ENCODE assay signal across 22 cellular contexts in genomic region chr22:20226760-20227350, GRCh38. TPM values are rescaled to one million over a fixed set of nuclear protein-coding genes. Genes with fewer than 3 reads are reported as not detected.
A peak's percentile ranks its signal among the peaks of the same experiment; 100 is the strongest.
DNase-seq lines count a peak whose midpoint lies in the region; FAIRE-seq and TF ChIP-seq lines count a peak whose summit lies in the region.
"Had no signal": no experiment of that assay in that cellular context is flagged by ENCODE, and none has a peak within 500 bp of the region (broad histone marks: within the 10 kb centered on the region; RNA-seq: fewer than 3 reads in every experiment).

No MANE protein-coding gene starts in this region.

- H3K4me1 ChIP-seq in HEK293 (ENCODE audit: control insufficient read depth, insufficient read depth, low read length) (no peaks in the 10 kb centered on the region), H1 (replicated peaks in 1 of 4; ENCODE audit: control insufficient read depth in 3 of 4, insufficient read depth in 4 of 4, low read length in 3 of 4) (peaks cover 0 to 3% (median 0%) of the 10 kb centered on the region in 4 experiments; a peak in 2 of 7 replicates), neural progenitor cell (no peaks in the 10 kb centered on the region), tibial artery (peaks cover 0 to 70% (median 58%) of the 10 kb centered on the region in 4 donors)

- H3K27ac Mint-ChIP-seq in neural progenitor cell: peak overlapping the region; percentile 69
- H3K27ac Mint-ChIP-seq: CD14-positive monocyte; CD4-positive, alpha-beta memory T cell had no signal

- peaks cover 19% of the 10 kb centered on the region for H3K27me3 Mint-ChIP-seq in neural progenitor cell (ENCODE audit: insufficient read depth, low read depth)
- H3K27me3 Mint-ChIP-seq: CD4-positive, alpha-beta memory T cell had no signal

- 0 out of 2 replicates have a peak, but pooled peaks cover 4% of the 10 kb centered on the region for H3K23me2 ChIP-seq in H1 (ENCODE audit: low read depth, low read length)

- H3K4me3 Mint-ChIP-seq in neural progenitor cell: no peak overlapping the region
- H3K4me3 Mint-ChIP-seq: CD14-positive monocyte; CD4-positive, alpha-beta memory T cell had no signal

- no peak overlapping the region for H3K27ac ChIP-seq in HEK293 (ENCODE audit: extremely low read depth, low read depth, low read length)
- no peak overlapping the region for H3K27ac ChIP-seq in H1 (ENCODE audit: low read depth, low read length)
- no peak overlapping the region for H3K27ac ChIP-seq in neural progenitor cell
- no peak overlapping the region for H3K27ac ChIP-seq in tibial artery
- H3K27ac ChIP-seq: GM23248, KMS-11 had no signal

- intact Hi-C loops in tibial artery (cut with DNase I; ENCODE audit: low total_unique reads): no loop called here

- no peak overlapping the region for H3K23ac ChIP-seq in H1 (ENCODE audit: insufficient read length)

- H2BK15ac ChIP-seq in H1 (ENCODE audit: low read length): no peak overlapping the region

- TF ChIP-seq RAD21 in H1 (IDR thresholded peaks at IDR 0.05 in 1 of 2, conservative IDR thresholded peaks at IDR 0.05 in 1 of 2; ENCODE audit: low read depth in 2 of 2, low read length in 2 of 2): no peak

- no peaks in the 10 kb centered on the region for H3K36me3 Mint-ChIP-seq in neural progenitor cell
- H3K36me3 Mint-ChIP-seq: CD14-positive monocyte; CD4-positive, alpha-beta memory T cell had no signal

- H3F3A ChIP-seq in neural progenitor cell (ENCODE audit: low read depth): peaks cover 12% of the 10 kb centered on the region

- H2AFZ ChIP-seq in H1 (ENCODE audit: low read length): no peak overlapping the region
- no peak overlapping the region for H2AFZ ChIP-seq in neural progenitor cell (replicated peaks)
- H2AFZ ChIP-seq: GM23248 had no signal

- H3K4me1 Mint-ChIP-seq in neural progenitor cell: peaks cover 19% of the 10 kb centered on the region
- H3K4me1 Mint-ChIP-seq: CD14-positive monocyte had no signal

- H3K9me3 ChIP-seq in HEK293 (ENCODE audit: control insufficient read depth, insufficient read depth, low read depth, low read length) (no peaks in the 10 kb centered on the region), H1 (ENCODE audit: insufficient read depth in 2 of 2, low read depth in 1 of 2, low read length in 1 of 2) (peaks cover 3 to 5% of the 10 kb centered on the region in 2 experiments; a peak in 2 of 4 replicates), neural progenitor cell (ENCODE audit: low read depth) (no peaks in the 10 kb centered on the region), tibial artery (no peaks in the 10 kb centered on the region)

- H3K18ac ChIP-seq in H1 (ENCODE audit: extremely low read depth, low read length): no peak overlapping the region

- no peak overlapping the region for H2BK20ac ChIP-seq in H1 (ENCODE audit: low read length)

- H2BK5ac ChIP-seq in H1 (ENCODE audit: low read depth, low read length): no peak overlapping the region

- H4K5ac ChIP-seq in H1 (ENCODE audit: insufficient read length, low read depth, low read length): no peak overlapping the region

- POLR2A ChIA-PET in HEK293 (lab: Yijun Ruan, JAX): no interaction called here
- POLR2A ChIA-PET in H1 (lab: Charles Lee; ENCODE audit: partially characterized antibody): no interaction called here

- CTCF ChIA-PET in HEK293 (lab: Yijun Ruan, JAX): interaction anchor here (0.7 to 2.8 kb wide), 2 partner anchors 12 to 33 kb away, joined by 3 to 12 read pairs; no protein-coding TSS in a partner anchor
- CTCF ChIA-PET in H1 (lab: Charles Lee; ENCODE audit: partially characterized antibody): interaction anchor here (0.6 to 5.8 kb wide), 7 partner anchors 11 to 72 kb away, joined by 3 to 46 read pairs (median 6); no protein-coding TSS in a partner anchor

- peak overlapping the region; percentile 77; the same call in 1 of the 2 replicates for H4K8ac ChIP-seq in H1 (ENCODE audit: extremely low read depth, insufficient read depth, low read length)

- H2AK5ac ChIP-seq in H1 (ENCODE audit: low read depth, low read length): no peak overlapping the region

- H3K79me2 ChIP-seq in H1 (ENCODE audit: control insufficient read depth in 1 of 2, insufficient read depth in 2 of 2, low read length in 2 of 2): no peaks in the 10 kb centered on the region
- no peaks in the 10 kb centered on the region for H3K79me2 ChIP-seq in neural progenitor cell (ENCODE audit: low read depth)

- H2BK12ac ChIP-seq in H1 (ENCODE audit: low read depth, low read length): no peak overlapping the region

- FAIRE-seq in H1 (lab: Jason Lieb, UNC) (no peak), H54 (lab: Jason Lieb, UNC) (no peak)
- FAIRE-seq: A204.1, G401.6, GM12891, GM19239, HepG2 had no signal

- TF ChIP-seq EP300 in H1 (IDR thresholded peaks at IDR 0.05; ENCODE audit: borderline replicate concordance in 1 of 2, low read depth in 2 of 2, low read length in 2 of 2): no peak

- TF ChIP-seq POLR2A in H1 (IDR thresholded peaks at IDR 0.05; ENCODE audit: control extremely low read depth in 1 of 2, low read depth in 2 of 2, low read length in 2 of 2) (no peak), H54 (IDR thresholded peaks at IDR 0.05; ENCODE audit: low read depth, low read length) (no peak)

- no peak for TF ChIP-seq CTCF in HEK293 (tag by site-specific recombination; IDR thresholded peaks at IDR 0.05)
- no peak for TF ChIP-seq CTCF in H1 (IDR thresholded peaks at IDR 0.05; ENCODE audit: control extremely low read depth in 1 of 3, insufficient read depth in 1 of 3, low read depth in 1 of 3, low read length in 3 of 3)
- TF ChIP-seq CTCF in neural progenitor cell (IDR thresholded peaks at IDR 0.05): no peak
- no peak for TF ChIP-seq CTCF in tibial artery (IDR thresholded peaks at IDR 0.05)

- H3K4me3 ChIP-seq in HEK293 (ENCODE audit: low read depth, low read length): no peak overlapping the region
- no peak overlapping the region for H3K4me3 ChIP-seq in H1 (ENCODE audit: extremely low read depth in 1 of 4, insufficient read depth in 2 of 4, low read depth in 3 of 4, low read length in 4 of 4)
- no peak overlapping the region for H3K4me3 ChIP-seq in neural progenitor cell
- H3K4me3 ChIP-seq in tibial artery: no peak overlapping the region
- H3K4me3 ChIP-seq: GM23248 had no signal

- no peak overlapping the region for H4K91ac ChIP-seq in H1 (replicated peaks; ENCODE audit: insufficient read length, low read length)

- H3K14ac ChIP-seq in H1 (ENCODE audit: insufficient read length): no peak overlapping the region

- H3K4me2 ChIP-seq in H1 (ENCODE audit: insufficient read depth in 1 of 2, low read depth in 2 of 2, low read length in 2 of 2) (no peak overlapping the region), neural progenitor cell (no peak overlapping the region)
- H3K4me2 ChIP-seq: KMS-11 had no signal

- peaks cover 10% of the 10 kb centered on the region for H3K9me3 Mint-ChIP-seq in neural progenitor cell
- H3K9me3 Mint-ChIP-seq: CD4-positive, alpha-beta memory T cell had no signal

- no peak overlapping the region for H3K56ac ChIP-seq in H1 (replicated peaks; ENCODE audit: insufficient read length, low read depth, low read length)

- no peak overlapping the region for H2BK120ac ChIP-seq in H1 (replicated peaks; ENCODE audit: low read depth, low read length)

- no peak for DNase-seq in H1 (ENCODE audit: low read depth in 1 of 2, low spot score in 2 of 2)
- DNase-seq in neural progenitor cell (ENCODE audit: low spot score): no peak
- no peak for DNase-seq in H54 (ENCODE audit: insufficient read length, low spot score)
- DNase-seq in A172 (ENCODE audit: low spot score): no peak
- no peak for DNase-seq in tibial artery
- DNase-seq: ACHN; AML-193; Calu3; CD4-positive, alpha-beta memory T cell; DMS53; DND-41; EL; GM23248; H7 had no signal

- H4K20me1 ChIP-seq in H1 (replicated peaks in 1 of 2; ENCODE audit: control insufficient read depth in 1 of 2, insufficient read depth in 2 of 2, low read length in 2 of 2) (peaks cover 0 to 11% of the 10 kb centered on the region in 2 experiments), neural progenitor cell (ENCODE audit: low read depth) (no peaks in the 10 kb centered on the region)

- H3K9ac ChIP-seq in H1 (replicated peaks in 1 of 4; ENCODE audit: extremely low read depth in 1 of 4, low read depth in 3 of 4, low read length in 3 of 4): no peak overlapping the region
- no peak overlapping the region for H3K9ac ChIP-seq in neural progenitor cell
- H3K9ac ChIP-seq: GM23248, KMS-11 had no signal

- H3K27me3 ChIP-seq in H1 (replicated peaks in 1 of 4; ENCODE audit: control insufficient read depth in 3 of 4, extremely low read depth in 1 of 4, insufficient read depth in 3 of 4, low read length in 3 of 4): no peaks in the 10 kb centered on the region
- no peaks in the 10 kb centered on the region for H3K27me3 ChIP-seq in neural progenitor cell
- H3K27me3 ChIP-seq in tibial artery: no peaks in the 10 kb centered on the region

- 93% methylated on average over 16 of the region's 17 CpGs; no CpG with 5 or more reads in 1 of the 2 experiments for WGBS in H1 (ENCODE audit: extremely low coverage in 1 of 2, insufficient coverage in 1 of 2, insufficient read length in 1 of 2, insufficient replicate concordance in 2 of 2, low coverage in 1 of 2, low lambda C conversion rate in 2 of 2, missing lambda C conversion rate in 1 of 2), 2 experiments

- no peak overlapping the region for H3K4ac ChIP-seq in H1 (replicated peaks; ENCODE audit: insufficient read length, low read depth, low read length)

- H3K79me1 ChIP-seq in H1 (ENCODE audit: low read depth, low read length): no peaks in the 10 kb centered on the region

- H3K36me3 ChIP-seq in HEK293 (ENCODE audit: control insufficient read depth in 2 of 2, insufficient read depth in 1 of 2, low read length in 2 of 2) (no peaks in the 10 kb centered on the region), H1 (ENCODE audit: control insufficient read depth in 2 of 4, insufficient read depth in 4 of 4, low read length in 3 of 4) (no peaks in the 10 kb centered on the region), neural progenitor cell (no peaks in the 10 kb centered on the region), tibial artery (no peaks in the 10 kb centered on the region)

TF ChIP-seq in HEK293, 187 proteins besides CTCF, POLR2A, EP300 and RAD21 (continues in another document):
- TF ChIP-seq ZNF473 (tag by site-specific recombination; IDR thresholded peaks at IDR 0.05): no peak

TF ChIP-seq in H1, 55 proteins besides CTCF, POLR2A, EP300 and RAD21 (continues in another document):
- no peak for TF ChIP-seq NANOG (IDR thresholded peaks at IDR 0.05; ENCODE audit: insufficient read depth, low read depth, low read length, poor library complexity, severe bottlenecking)
- TF ChIP-seq HDAC6 (IDR thresholded peaks at IDR 0.05; ENCODE audit: low read depth, low read length): no peak

RNA-seq across cellular contexts. Expression of gene RTN4R, which starts 41.3 kb away (rescaled TPM):
- total RNA-seq in H1 (2021; fragmentation: NEBNext Ultra II Directional; extraction: Animal tissue kit (Norgen Biotek cat#: 25700)): 21.8 and 22.5 TPM in 2 replicates
- 41.3 and 51.5 TPM in 2 replicates for polyA plus RNA-seq in H1 (2011; rRNA removed)
- 24.6 TPM for polyA plus RNA-seq in H1 (2011; cell fraction: cytosol; rRNA removed)
- 24.0 TPM for polyA plus RNA-seq in H1 (2011; cell fraction: nucleus; rRNA removed)
- polyA plus RNA-seq in H1 (2012, experiment 1 of 2): 11.0 to 25.6 TPM (median 23.1 TPM) in 4 replicates
- polyA plus RNA-seq in H1 (2012, experiment 2 of 2): 19.1 TPM
- polyA plus RNA-seq in H1 (2013, experiment 1 of 2): 30.2 TPM
- 29.2 TPM for polyA plus RNA-seq in H1 (2013, experiment 2 of 2)
- 10.5 and 13.6 TPM in 2 replicates for polyA minus RNA-seq in H1 (2011; rRNA and poly(A)+ RNA removed)
- 23.1 TPM for polyA minus RNA-seq in H1 (2011; cell fraction: cytosol; rRNA and poly(A)+ RNA removed)
- polyA minus RNA-seq in H1 (2011; cell fraction: nucleus; rRNA and poly(A)+ RNA removed): 9.8 TPM
- 6.3 and 20.9 TPM in 2 replicates for total RNA-seq in neural progenitor cell (ENCODE audit: low replicate concordance)
- 10.9 and 15.6 TPM in 2 replicates for total RNA-seq in A172 (2014; rRNA removed; shearing (Covaris generic))
- total RNA-seq: GM23248 had no signal
- polyA plus RNA-seq: CD14-positive monocyte had no signal
